22 cellular contexts compared by ENCODE assay signal in genomic region chr2:189134485-189134884, GRCh38.
"Had no signal": no experiment of that assay in that cellular context is flagged by ENCODE, and none has a peak within 500 bp of the region (broad histone marks: within the 10 kb centered on the region; RNA-seq: fewer than 3 reads in every experiment).

No MANE protein-coding gene starts in this region.

- ATAC-seq: effector memory CD8-positive, alpha-beta T cell; left colon; left ventricle myocardium superior; psoas muscle; right lobe of liver; stimulated activated naive B cell treated with anti-CD40 and anti-IgM and Interleukin-4, amounts not matched to agents 10 μg/mL and 1 μg/mL and 100 μg/mL, for 72 hours; stimulated activated naive CD8-positive, alpha-beta T cell treated with anti-CD3 and anti-CD28 coated beads, Interleukin-15, amount 100 ng/mL, for 72 hours had no signal

- H3K9me3 ChIP-seq: colonic mucosa, psoas muscle, right lobe of liver, testis, transverse colon had no signal

- DNase-seq: colonic mucosa; effector memory CD8-positive, alpha-beta T cell; foreskin melanocyte; head of caudate nucleus; left colon; left ventricle myocardium superior; mesendoderm; naive B cell; occipital lobe; psoas muscle; retina; right lobe of liver; stimulated activated CD4-positive, alpha-beta T cell treated with anti-CD3 and anti-CD28 coated beads, Interleukin-2, amount 100 ng/mL, for 24 hours; stimulated activated CD4-positive, alpha-beta T cell treated with anti-CD3 and anti-CD28 coated beads, Interleukin-4, amount 100 ng/mL, for 4 hours; stimulated activated naive B cell treated with anti-CD40 and anti-IgM and Interleukin-4, amounts not matched to agents 10 μg/mL and 1 μg/mL and 100 μg/mL, for 72 hours; stimulated activated naive CD8-positive, alpha-beta T cell treated with anti-CD3 and anti-CD28 coated beads, Interleukin-15, amount 100 ng/mL, for 72 hours; testis; transverse colon had no signal

- H3K4me3 Mint-ChIP-seq: central memory CD8-positive, alpha-beta T cell; effector memory CD8-positive, alpha-beta T cell; naive B cell; nephron; stimulated activated naive B cell treated with anti-CD40 and anti-IgM and Interleukin-4, amounts not matched to agents 10 μg/mL and 1 μg/mL and 100 μg/mL, for 72 hours; stimulated activated naive CD8-positive, alpha-beta T cell treated with anti-CD3 and anti-CD28 coated beads, Interleukin-15, amount 100 ng/mL, for 72 hours had no signal

- H3K27me3 Mint-ChIP-seq: central memory CD8-positive, alpha-beta T cell; effector memory CD8-positive, alpha-beta T cell; stimulated activated naive CD8-positive, alpha-beta T cell treated with anti-CD3 and anti-CD28 coated beads, Interleukin-15, amount 100 ng/mL, for 72 hours had no signal

- H3K4me3 ChIP-seq: colonic mucosa, hepatocyte, lung, psoas muscle, right lobe of liver, testis, transverse colon had no signal

- H3K9me3 Mint-ChIP-seq: central memory CD8-positive, alpha-beta T cell; effector memory CD8-positive, alpha-beta T cell; nephron; stimulated activated naive B cell treated with anti-CD40 and anti-IgM and Interleukin-4, amounts not matched to agents 10 μg/mL and 1 μg/mL and 100 μg/mL, for 72 hours; stimulated activated naive CD8-positive, alpha-beta T cell treated with anti-CD3 and anti-CD28 coated beads, Interleukin-15, amount 100 ng/mL, for 72 hours had no signal

- H3K4me2 ChIP-seq: hepatocyte had no signal

- H3K36me3 ChIP-seq: colonic mucosa, right lobe of liver, transverse colon had no signal

- H3K4me1 ChIP-seq: colonic mucosa, psoas muscle, right lobe of liver, testis had no signal

- H3K27me3 ChIP-seq: colonic mucosa, hepatocyte, right lobe of liver, testis, transverse colon had no signal

- H3K36me3 Mint-ChIP-seq: naive B cell; stimulated activated naive B cell treated with anti-CD40 and anti-IgM and Interleukin-4, amounts not matched to agents 10 μg/mL and 1 μg/mL and 100 μg/mL, for 72 hours had no signal

- H3K4me1 Mint-ChIP-seq: central memory CD8-positive, alpha-beta T cell; naive B cell; stimulated activated naive B cell treated with anti-CD40 and anti-IgM and Interleukin-4, amounts not matched to agents 10 μg/mL and 1 μg/mL and 100 μg/mL, for 72 hours; stimulated activated naive CD8-positive, alpha-beta T cell treated with anti-CD3 and anti-CD28 coated beads, Interleukin-15, amount 100 ng/mL, for 72 hours had no signal

- H3K27ac Mint-ChIP-seq: effector memory CD8-positive, alpha-beta T cell; naive B cell; stimulated activated naive B cell treated with anti-CD40 and anti-IgM and Interleukin-4, amounts not matched to agents 10 μg/mL and 1 μg/mL and 100 μg/mL, for 72 hours; stimulated activated naive CD8-positive, alpha-beta T cell treated with anti-CD3 and anti-CD28 coated beads, Interleukin-15, amount 100 ng/mL, for 72 hours had no signal

- H2AFZ ChIP-seq: hepatocyte had no signal

- H3K27ac ChIP-seq: colonic mucosa, hepatocyte, psoas muscle, right lobe of liver, testis, transverse colon had no signal
